Comparison of ENCODE assay signal across 12 cellular contexts in genomic region chr6:25042599-25042936, GRCh38.
DNase-seq lines count a peak whose midpoint lies in the region; ATAC-seq, FAIRE-seq and TF ChIP-seq lines count a peak whose summit lies in the region.
"Had no signal": no experiment of that assay in that cellular context is flagged by ENCODE, and none has a peak within 500 bp of the region (broad histone marks: within the 10 kb centered on the region; RNA-seq: fewer than 3 reads in every experiment).

No MANE protein-coding gene starts in this region.

- H3K4me3 Mint-ChIP-seq in activated naive CD8-positive, alpha-beta T cell treated with anti-CD3 and anti-CD28 coated beads for 36 hours, result peak overlapping the region; percentile 89

- H3K4me1 ChIP-seq in colonic mucosa, result no peaks in the 10 kb centered on the region

- no peak overlapping the region for H3K27ac ChIP-seq in C4-2B
- peak overlapping the region; percentile 94 for H3K27ac ChIP-seq in KOPT-K1 (ENCODE audit: low read depth, low read length, poor library complexity, severe bottlenecking)
- H3K27ac ChIP-seq in colonic mucosa, result no peak overlapping the region

- FAIRE-seq in H54 (lab: Jason Lieb, UNC), result no peak
- FAIRE-seq: endothelial cell of umbilical vein had no signal

- H3K9me3 ChIP-seq in KOPT-K1 (ENCODE audit: insufficient read depth, low read length, poor library complexity, severe bottlenecking) (no peaks in the 10 kb centered on the region), colonic mucosa (no peaks in the 10 kb centered on the region)

- intact Hi-C loops in colonic mucosa (cut with DNase I), result no loop called here

- H3K9ac ChIP-seq in colonic mucosa (ENCODE audit: low read depth in 2 of 2, low read length in 2 of 2), result no peak overlapping the region

- peak; percentile 23 for ATAC-seq in GM18498 (IDR thresholded peaks at IDR 0.05; ENCODE audit: unreplicated experiment)
- ATAC-seq: Panc1 had no signal

- no peaks in the 10 kb centered on the region for H3K27me3 ChIP-seq in colonic mucosa

- H3K27me3 Mint-ChIP-seq in activated naive CD8-positive, alpha-beta T cell treated with anti-CD3 and anti-CD28 coated beads for 36 hours, result no peaks in the 10 kb centered on the region

- no peaks in the 10 kb centered on the region for H3K9me3 Mint-ChIP-seq in activated naive CD8-positive, alpha-beta T cell treated with anti-CD3 and anti-CD28 coated beads for 36 hours

- H3K4me3 ChIP-seq in colonic mucosa, result no peak overlapping the region

- no peak for DNase-seq in activated naive CD8-positive, alpha-beta T cell treated with anti-CD3 and anti-CD28 coated beads for 36 hours
- DNase-seq in H54 (ENCODE audit: insufficient read length, low spot score), result no peak
- no peak for DNase-seq in AG08396 (ENCODE audit: low spot score)
- DNase-seq in HCEC 1CT, result no peak
- no peak for DNase-seq in colonic mucosa
- DNase-seq: IMR-90, left cardiac atrium had no signal

- H3K36me3 ChIP-seq in KOPT-K1 (ENCODE audit: insufficient read depth, low read length) (no peaks in the 10 kb centered on the region), colonic mucosa (no peaks in the 10 kb centered on the region)

- TF ChIP-seq POLR2A in H54 (IDR thresholded peaks at IDR 0.05; ENCODE audit: low read depth, low read length), result no peak

- H3K36me3 Mint-ChIP-seq in activated naive CD8-positive, alpha-beta T cell treated with anti-CD3 and anti-CD28 coated beads for 36 hours, result peaks cover 7% of the 10 kb centered on the region

- peak overlapping the region; percentile 90 for H3K27ac Mint-ChIP-seq in activated naive CD8-positive, alpha-beta T cell treated with anti-CD3 and anti-CD28 coated beads for 36 hours

- TF ChIP-seq CTCF in C4-2B (conservative IDR thresholded peaks at IDR 0.05) (peak; percentile 26; the same call in 1 of the 2 replicates), colonic mucosa (IDR thresholded peaks at IDR 0.05) (no peak)

- peaks cover 48% of the 10 kb centered on the region for H3K4me1 Mint-ChIP-seq in activated naive CD8-positive, alpha-beta T cell treated with anti-CD3 and anti-CD28 coated beads for 36 hours
